16 cellular contexts compared by ENCODE assay signal in genomic region chr6:13478525-13478962, GRCh38. TPM values are rescaled to one million over a fixed set of nuclear protein-coding genes. Genes with fewer than 3 reads are reported as not detected.
DNase-seq lines count a peak whose midpoint lies in the region; ATAC-seq and TF ChIP-seq lines count a peak whose summit lies in the region.
"Had no signal": no experiment of that assay in that cellular context is flagged by ENCODE, and none has a peak within 500 bp of the region (broad histone marks: within the 10 kb centered on the region; RNA-seq: fewer than 3 reads in every experiment).

No MANE protein-coding gene starts in this region.

- H3K27ac ChIP-seq in H9 (ENCODE audit: insufficient read length, low read depth, low read length): no peak overlapping the region
- peak overlapping the region; percentile 14 for H3K27ac ChIP-seq in OCI-LY7 (ENCODE audit: low read depth, low read length, poor library complexity, severe bottlenecking)
- H3K27ac ChIP-seq: ascending aorta, KMS-11, ovary, SJSA1, suprapubic skin had no signal

- no peaks in the 10 kb centered on the region for H3K9me3 Mint-ChIP-seq in H9
- H3K9me3 Mint-ChIP-seq in natural killer cell treated with Interleukin-12 subunit alpha and Interleukin-12 subunit beta and Interleukin-15 and Interleukin-18, amount 100 ng/mL, for 72 hours: no peaks in the 10 kb centered on the region
- H3K9me3 Mint-ChIP-seq: activated T-helper 1 cell treated with anti-CD3 and anti-CD28 coated beads, Interleukin-12 subunit alpha, Interleukin-12 subunit beta, Interleukin-2, Interleukin-4 antibody, amounts not matched to agents 30 ng/mL and 10 ng/mL and 1 ng/mL, durations not matched to agents 14 hours and 24 hours and 36 hours had no signal

- TF ChIP-seq CTCF in H9 (conservative IDR thresholded peaks at IDR 0.05) (no peak), OCI-LY7 (conservative IDR thresholded peaks at IDR 0.05; ENCODE audit: low read length) (no peak)

- WGBS in H9 (ENCODE audit: extremely low coverage, insufficient read length, low lambda C conversion rate): no CpG with 5 or more reads among the region's 5 CpGs

- H4K20me1 ChIP-seq in H9 (ENCODE audit: control insufficient read depth, insufficient read depth, insufficient read length): no peaks in the 10 kb centered on the region
- H4K20me1 ChIP-seq in OCI-LY7 (ENCODE audit: insufficient read depth, low read length): peaks cover 10% of the 10 kb centered on the region; the same call in 1 of the 2 replicates

- ATAC-seq in GM18502 (IDR thresholded peaks at IDR 0.05; ENCODE audit: poor library complexity, unreplicated experiment) (peak; percentile 56), SK-N-SH treated with all-trans-retinoic acid at 6 μM for 48 hours (no peak)
- peak; percentile 43 to 64 for ATAC-seq in natural killer cell treated with Interleukin-12 subunit alpha and Interleukin-12 subunit beta and Interleukin-15 and Interleukin-18, amount 100 ng/mL, for 72 hours

- no peak overlapping the region for H2BK20ac ChIP-seq in H9 (ENCODE audit: low read depth, low read length, poor library complexity, severe bottlenecking)

- no peaks in the 10 kb centered on the region for H3K23me2 ChIP-seq in H9 (ENCODE audit: insufficient read length, low read depth, low read length, poor library complexity, severe bottlenecking)

- H4K5ac ChIP-seq in H9 (ENCODE audit: insufficient read length, low read depth, low read length): no peak overlapping the region

- no peak overlapping the region for H3K23ac ChIP-seq in H9 (ENCODE audit: insufficient read length, low read depth, low read length)

- H3K27me3 Mint-ChIP-seq in H9 (ENCODE audit: low read depth): peaks cover 6% of the 10 kb centered on the region
- H3K27me3 Mint-ChIP-seq in natural killer cell treated with Interleukin-12 subunit alpha and Interleukin-12 subunit beta and Interleukin-15 and Interleukin-18, amount 100 ng/mL, for 72 hours: no peaks in the 10 kb centered on the region

- no peaks in the 10 kb centered on the region for H3K27me3 ChIP-seq in H9 (ENCODE audit: insufficient read depth, low read length)
- H3K27me3 ChIP-seq: ascending aorta, ovary, SJSA1, suprapubic skin had no signal

- intact Hi-C loops in OCI-LY7 (cut with micrococcal nuclease; ENCODE audit: unreplicated experiment): no loop called here

- H3K18ac ChIP-seq in H9 (ENCODE audit: insufficient read length, low read depth, low read length): no peak overlapping the region

- no peak overlapping the region for H3K4me2 ChIP-seq in H9 (ENCODE audit: insufficient read depth, insufficient read length, low read length)
- H3K4me2 ChIP-seq in OCI-LY7 (ENCODE audit: low read length): peak overlapping the region; percentile 19
- H3K4me2 ChIP-seq: KMS-11 had no signal

- peaks cover 8% of the 10 kb centered on the region in 2 experiments for H3K4me1 Mint-ChIP-seq in H9
- H3K4me1 Mint-ChIP-seq in natural killer cell treated with Interleukin-12 subunit alpha and Interleukin-12 subunit beta and Interleukin-15 and Interleukin-18, amount 100 ng/mL, for 72 hours (ENCODE audit: low read depth in 2 of 2): peaks cover 37 to 49% of the 10 kb centered on the region in 2 donors

- peak overlapping the region; percentile 5 for H2BK120ac ChIP-seq in H9 (ENCODE audit: low read depth, low read length, poor library complexity, severe bottlenecking)

- DNase-seq in H9: no peak
- peak; percentile 27 for DNase-seq in OCI-LY7 (ENCODE audit: low spot score)
- DNase-seq in natural killer cell treated with Interleukin-12 subunit alpha and Interleukin-12 subunit beta and Interleukin-15 and Interleukin-18, amount 100 ng/mL, for 72 hours (ENCODE audit: low spot score): no peak
- DNase-seq in NCI-H1417 treated with DMSO at 0.1 percent for 48 hours (lab: John Stamatoyannopoulos, UW): no peak
- DNase-seq in T-helper 9 cell: no peak
- DNase-seq: CD4-positive, CD25-positive, alpha-beta regulatory T cell; NCI-H187; ovary had no signal

- no peak overlapping the region for H3K4me3 ChIP-seq in OCI-LY7 (ENCODE audit: low read depth, low read length, poor library complexity, severe bottlenecking)
- H3K4me3 ChIP-seq: ascending aorta, ovary, SJSA1, skin epidermis, suprapubic skin had no signal

- no peak overlapping the region for H4K91ac ChIP-seq in H9 (ENCODE audit: insufficient read length, low read depth, low read length)

- H3K4me1 ChIP-seq in H9 (ENCODE audit: insufficient read depth, low read length) (peaks cover 3% of the 10 kb centered on the region; the same call in 1 of the 2 replicates), OCI-LY7 (ENCODE audit: insufficient read depth, low read length, poor library complexity, severe bottlenecking) (peaks cover 44% of the 10 kb centered on the region)
- H3K4me1 ChIP-seq: ascending aorta had no signal

- peaks cover 0 to 5% (median 0%) of the 10 kb centered on the region in 3 experiments; a peak in 3 of 7 replicates for H3K36me3 Mint-ChIP-seq in H9 (ENCODE audit: insufficient read depth in 1 of 3, low read depth in 3 of 3)
- H3K36me3 Mint-ChIP-seq in natural killer cell treated with Interleukin-12 subunit alpha and Interleukin-12 subunit beta and Interleukin-15 and Interleukin-18, amount 100 ng/mL, for 72 hours: no peaks in the 10 kb centered on the region
- H3K36me3 Mint-ChIP-seq: CD4-positive, CD25-positive, alpha-beta regulatory T cell had no signal

- no peak overlapping the region for H4K8ac ChIP-seq in H9 (replicated peaks; ENCODE audit: insufficient read length, low read depth, low read length)

- no peak overlapping the region for H3T11ph ChIP-seq in H9 (ENCODE audit: low read length)

- H3K27ac Mint-ChIP-seq in H9: peak overlapping the region in 1 of 3 experiments; percentile 48; a peak in 2 of 7 replicates
- H3K27ac Mint-ChIP-seq in natural killer cell treated with Interleukin-12 subunit alpha and Interleukin-12 subunit beta and Interleukin-15 and Interleukin-18, amount 100 ng/mL, for 72 hours: peak overlapping the region; percentile 37 to 87
- H3K27ac Mint-ChIP-seq: activated T-helper 1 cell treated with anti-CD3 and anti-CD28 coated beads, Interleukin-12 subunit alpha, Interleukin-12 subunit beta, Interleukin-2, Interleukin-4 antibody, amounts not matched to agents 30 ng/mL and 10 ng/mL and 1 ng/mL, durations not matched to agents 14 hours and 24 hours and 36 hours; CD4-positive, CD25-positive, alpha-beta regulatory T cell had no signal

- H2AFZ ChIP-seq in H9 (ENCODE audit: low read length) (no peak overlapping the region), OCI-LY7 (ENCODE audit: low read length) (no peak overlapping the region)

- H3K4ac ChIP-seq in H9 (ENCODE audit: low read depth, low read length): no peak overlapping the region

- POLR2A ChIA-PET in OCI-LY7 (lab: Charles Lee): interaction anchor here (0.7 to 1.7 kb wide), 6 partner anchors 14 to 106 kb away, joined by 3 to 7 read pairs (median 4); no protein-coding TSS in a partner anchor

- H3K79me2 ChIP-seq in H9 (ENCODE audit: insufficient read depth, low read length): 0 out of 2 replicates have a peak, but pooled peaks cover 3% of the 10 kb centered on the region
- H3K79me2 ChIP-seq in OCI-LY7 (ENCODE audit: insufficient read depth, low read depth, low read length): peaks cover 56% of the 10 kb centered on the region

- no peaks in the 10 kb centered on the region for H3K79me1 ChIP-seq in H9 (ENCODE audit: insufficient read depth, low read depth, low read length, poor library complexity, severe bottlenecking)

- H3K9me2 ChIP-seq in OCI-LY7 (ENCODE audit: insufficient read depth, low read length): no peaks in the 10 kb centered on the region

- peaks cover 77% of the 10 kb centered on the region for H3K36me3 ChIP-seq in OCI-LY7 (ENCODE audit: insufficient read depth, low read length)
- H3K36me3 ChIP-seq: ovary, suprapubic skin had no signal

- no peak overlapping the region for H3K14ac ChIP-seq in H9 (ENCODE audit: insufficient read depth, low read length)

- BruUV-seq in OCI-LY7 (replicated peaks; lab: Mats Ljungman, UMichigan): no TSS peak

- H3K4me3 Mint-ChIP-seq in H9: no peak overlapping the region
- H3K4me3 Mint-ChIP-seq in natural killer cell treated with Interleukin-12 subunit alpha and Interleukin-12 subunit beta and Interleukin-15 and Interleukin-18, amount 100 ng/mL, for 72 hours: no peak overlapping the region
- H3K4me3 Mint-ChIP-seq: activated T-helper 1 cell treated with anti-CD3 and anti-CD28 coated beads, Interleukin-12 subunit alpha, Interleukin-12 subunit beta, Interleukin-2, Interleukin-4 antibody, amounts not matched to agents 30 ng/mL and 10 ng/mL and 1 ng/mL, durations not matched to agents 14 hours and 24 hours and 36 hours; CD4-positive, CD25-positive, alpha-beta regulatory T cell had no signal

- CTCF ChIA-PET in OCI-LY7 (lab: Charles Lee; ENCODE audit: unreplicated experiment): interaction anchor here (0.6 kb wide), 1 partner anchor 100 kb away, joined by 3 read pairs; no protein-coding TSS in a partner anchor

- H2AK5ac ChIP-seq in H9 (ENCODE audit: insufficient read length, low read length): no peak overlapping the region

- no peak overlapping the region for H2BK12ac ChIP-seq in H9 (ENCODE audit: insufficient read length, low read depth, low read length)

- H3K9me3 ChIP-seq in H9 (ENCODE audit: control insufficient read depth, low read depth, low read length) (no peaks in the 10 kb centered on the region), OCI-LY7 (ENCODE audit: low read length) (peaks cover 5% of the 10 kb centered on the region; the same call in 1 of the 2 replicates)
- H3K9me3 ChIP-seq: ascending aorta, ovary, SJSA1, suprapubic skin had no signal

- no peak overlapping the region for H2BK15ac ChIP-seq in H9 (ENCODE audit: low read depth, low read length)

- H2BK5ac ChIP-seq in H9 (ENCODE audit: insufficient read length, low read length): no peak overlapping the region

- no peak overlapping the region for H3K9ac ChIP-seq in H9 (ENCODE audit: extremely low read depth, insufficient read length, low read length)
- H3K9ac ChIP-seq: KMS-11 had no signal

- H3K56ac ChIP-seq in H9 (ENCODE audit: insufficient read length, low read depth, low read length): no peak overlapping the region

RNA-seq across cellular contexts. Expression of gene GFOD1, which starts 8.9 kb away (rescaled TPM):
- total RNA-seq in H9 (2021) (6.1 TPM in 2 replicates), OCI-LY7 (2022) (34.4 and 35.0 TPM in 2 replicates)
- total RNA-seq in OCI-LY7 (2014; rRNA removed; shearing (Covaris generic)): 19.7 and 22.6 TPM in 2 replicates
- total RNA-seq in natural killer cell treated with Interleukin-12 subunit alpha and Interleukin-12 subunit beta and Interleukin-15 and Interleukin-18, amount 100 ng/mL, for 72 hours: 10 to 100 TPM in 1 of 2 donors, 1 to 10 TPM in 1; 9.7 to 12.1 TPM
